In genomic region chr5:90477816-90478215, GRCh38 we compare ENCODE assay signal across 19 cellular contexts. TPM values are rescaled to one million over a fixed set of nuclear protein-coding genes. Genes with fewer than 3 reads are reported as not detected.
DNase-seq lines count a peak whose midpoint lies in the region; ATAC-seq, FAIRE-seq and TF ChIP-seq lines count a peak whose summit lies in the region.
"Had no signal": no experiment of that assay in that cellular context is flagged by ENCODE, and none has a peak within 500 bp of the region (broad histone marks: within the 10 kb centered on the region; RNA-seq: fewer than 3 reads in every experiment).

No MANE protein-coding gene starts in this region.

- peak overlapping the region; percentile 91 for H3K4me3 ChIP-seq in HUES64 (ENCODE audit: low read length)
- no peak overlapping the region for H3K4me3 ChIP-seq in mammary epithelial cell (replicated peaks in 1 of 3; ENCODE audit: insufficient read depth in 1 of 3, low read depth in 2 of 3, low read length in 3 of 3)
- peak overlapping the region; percentile 5; the same call in 1 of the 2 replicates for H3K4me3 ChIP-seq in iPS-18c (ENCODE audit: insufficient read depth, low read depth, low read length)
- H3K4me3 ChIP-seq in mucosa of descending colon = no peak overlapping the region
- H3K4me3 ChIP-seq: thyroid gland had no signal

- FAIRE-seq in urothelium cell line (lab: Jason Lieb, UNC) = no peak
- FAIRE-seq: HTR-8/SVneo had no signal

- H3K9ac ChIP-seq in HUES64 (ENCODE audit: low read depth, low read length) (peak overlapping the region; percentile 38; the same call in 1 of the 2 replicates), mammary epithelial cell (ENCODE audit: insufficient read depth, low read length) (no peak overlapping the region)
- H3K9ac ChIP-seq: SK-N-SH had no signal

- H3K27me3 ChIP-seq in HUES64 (ENCODE audit: insufficient read depth, low read length) (peaks cover 6% of the 10 kb centered on the region; the same call in 1 of the 2 replicates), mammary epithelial cell (ENCODE audit: insufficient read depth, low read length) (no peaks in the 10 kb centered on the region)
- H3K27me3 ChIP-seq: thyroid gland had no signal

- H3K4me2 ChIP-seq in mammary epithelial cell (ENCODE audit: insufficient read depth, low read depth, low read length) = no peak overlapping the region
- H3K4me2 ChIP-seq: SK-N-SH had no signal

- H4K20me1 ChIP-seq in mammary epithelial cell (ENCODE audit: insufficient read depth, low read length) = no peaks in the 10 kb centered on the region

- H3K9me3 ChIP-seq in HUES64 (ENCODE audit: insufficient read depth, low read depth, low read length) (no peaks in the 10 kb centered on the region), mammary epithelial cell (replicated peaks; ENCODE audit: insufficient read depth, low read length) (no peaks in the 10 kb centered on the region), iPS-18c (ENCODE audit: control insufficient read depth, insufficient read depth, low read length) (no peaks in the 10 kb centered on the region), mucosa of descending colon (no peaks in the 10 kb centered on the region)
- H3K9me3 ChIP-seq: SK-N-SH, thyroid gland had no signal

- H3K4me1 ChIP-seq in HUES64 (ENCODE audit: insufficient read depth, low read length) (peaks cover 41% of the 10 kb centered on the region), mammary epithelial cell (ENCODE audit: insufficient read depth, low read length) (peaks cover 4% of the 10 kb centered on the region), mucosa of descending colon (ENCODE audit: low read depth) (peaks cover 7% of the 10 kb centered on the region)

- H3K36me3 ChIP-seq in HUES64 (ENCODE audit: insufficient read depth, low read length) (peaks cover 22% of the 10 kb centered on the region), mammary epithelial cell (ENCODE audit: insufficient read depth, low read length) (no peaks in the 10 kb centered on the region), mucosa of descending colon (ENCODE audit: low read depth) (no peaks in the 10 kb centered on the region)
- H3K36me3 ChIP-seq: thyroid gland had no signal

- no peak for DNase-seq in mammary epithelial cell
- no peak for DNase-seq in substantia nigra (lab: John Stamatoyannopoulos, UW)
- DNase-seq in urothelium cell line (ENCODE audit: low spot score) = no peak
- no peak for DNase-seq in mucosa of descending colon
- DNase-seq: activated CD4-positive, alpha-beta memory T cell treated with anti-CD3 and anti-CD28 coated beads, Interleukin-2, amount 10 ng/mL, durations not matched to agents 7 days and 5 days; activated T-cell treated with anti-CD3 and anti-CD28 coated beads for 4 hours; CD8-positive, alpha-beta memory T cell; effector memory CD4-positive, alpha-beta T cell; natural killer cell; NCI-H2107; NCI-H510A treated with DMSO at 0.1 percent for 48 hours; SK-N-SH had no signal

- in situ Hi-C loops in mammary epithelial cell (cut with MboI; ENCODE audit: low sequenced_read_pairs in 2 of 2) = no loop called here

- CTCF ChIA-PET in mammary epithelial cell (lab: Charles Lee; ENCODE audit: low non-redundant PET) = no interaction called here

- peaks cover 17% of the 10 kb centered on the region for H3K79me2 ChIP-seq in mammary epithelial cell (ENCODE audit: insufficient read depth, low read length)

- H2AFZ ChIP-seq in mammary epithelial cell (ENCODE audit: low read depth, low read length) = peak overlapping the region; percentile 41

- WGBS in HUES64 = 73% methylated on average over 2 of the region's 3 CpGs
- WGBS in mammary epithelial cell (ENCODE audit: low coverage, missing lambda C conversion rate) = 62% methylated on average over 3 of the region's 3 CpGs

- dilution Hi-C loops in mammary epithelial cell (cut with HindIII; ENCODE audit: low sequenced_read_pairs) = no loop called here

- intact Hi-C loops in mammary epithelial cell (cut with micrococcal nuclease) (no loop called here), mucosa of descending colon (cut with DNase I, micrococcal nuclease) (no loop called here)

- peak overlapping the region; percentile 84 for H3K27ac ChIP-seq in HUES64 (ENCODE audit: low read depth, low read length)
- no peak overlapping the region for H3K27ac ChIP-seq in mammary epithelial cell (ENCODE audit: insufficient read depth, low read depth, low read length)
- H3K27ac ChIP-seq in substantia nigra (ENCODE audit: low read depth, low read length, poor library complexity, severe bottlenecking) = peak overlapping the region; percentile 55
- H3K27ac ChIP-seq: thyroid gland had no signal

- ATAC-seq in GM21717 (IDR thresholded peaks at IDR 0.05; ENCODE audit: unreplicated experiment) = no peak
- no peak for ATAC-seq in mucosa of descending colon
- ATAC-seq: HCT116; natural killer cell; stimulated activated memory B cell treated with anti-CD40 and anti-IgM and Interleukin-4, amounts not matched to agents 10 μg/mL and 1 μg/mL and 100 μg/mL, for 72 hours had no signal

- BruUV-seq in mammary epithelial cell (replicated peaks; lab: Mats Ljungman, UMichigan) = no TSS peak

- TF ChIP-seq CTCF in mammary epithelial cell (conservative IDR thresholded peaks at IDR 0.05 in 1 of 2, IDR thresholded peaks at IDR 0.05 in 1 of 2; ENCODE audit: extremely low read depth in 1 of 2, insufficient read depth in 1 of 2, low read depth in 1 of 2, low read length in 2 of 2) (no peak), mucosa of descending colon (IDR thresholded peaks at IDR 0.05) (no peak)

RNA-seq across cellular contexts. Expression of gene POLR3G, which starts 3.2 kb away (rescaled TPM):
- 94.5 TPM for polyA plus RNA-seq in HUES64 (2013, experiment 1 of 2)
- 81.6 TPM for polyA plus RNA-seq in HUES64 (2013, experiment 2 of 2)
- total RNA-seq in mammary epithelial cell = 1 to 10 TPM; 6.5 to 9.9 TPM
- 14.4 TPM for polyA plus RNA-seq in mammary epithelial cell
- 29.3 TPM for polyA minus RNA-seq in mammary epithelial cell
- 1 to 10 TPM in 2 of 3 donors, under 1 TPM in 1; 0.64 to 1.5 (median 1.3) TPM for total RNA-seq in mucosa of descending colon

RNA-seq across cellular contexts. Expression of gene MBLAC2, which starts 3.2 kb away (rescaled TPM):
- polyA plus RNA-seq in HUES64 (2013, experiment 1 of 2) = 3.6 TPM
- 3.6 TPM for polyA plus RNA-seq in HUES64 (2013, experiment 2 of 2)
- 1 to 10 TPM; 7.8 to 8.0 TPM for total RNA-seq in mammary epithelial cell
- 2.3 TPM for polyA plus RNA-seq in mammary epithelial cell
- 1.8 TPM for polyA minus RNA-seq in mammary epithelial cell
- total RNA-seq in mucosa of descending colon = 1 to 10 TPM; 4.5 to 5.8 (median 5.1) TPM

RNA-seq across cellular contexts. Expression of gene LYSMD3, which starts 51.6 kb away (rescaled TPM):
- polyA plus RNA-seq in HUES64 (2013, experiment 1 of 2) = 8.4 TPM
- polyA plus RNA-seq in HUES64 (2013, experiment 2 of 2) = 10.1 TPM
- total RNA-seq in mammary epithelial cell (10 to 100 TPM; 16.8 to 18.7 TPM), mucosa of descending colon (10 to 100 TPM; 20.1 to 25.1 (median 23.1) TPM)
- polyA plus RNA-seq in mammary epithelial cell = 8.1 TPM
- 1.3 TPM for polyA minus RNA-seq in mammary epithelial cell

Comparison
In these comparisons a context has a peak if more than half of its experiments do, and no peak if none do; other contexts are left out.
1. H3K4me3 ChIP-seq: peak in HUES64 (single experiment) and iPS-18c (single experiment); none in mammary epithelial cell (0 of 3) and mucosa of descending colon (single experiment).